In the genomic region with DNA sequence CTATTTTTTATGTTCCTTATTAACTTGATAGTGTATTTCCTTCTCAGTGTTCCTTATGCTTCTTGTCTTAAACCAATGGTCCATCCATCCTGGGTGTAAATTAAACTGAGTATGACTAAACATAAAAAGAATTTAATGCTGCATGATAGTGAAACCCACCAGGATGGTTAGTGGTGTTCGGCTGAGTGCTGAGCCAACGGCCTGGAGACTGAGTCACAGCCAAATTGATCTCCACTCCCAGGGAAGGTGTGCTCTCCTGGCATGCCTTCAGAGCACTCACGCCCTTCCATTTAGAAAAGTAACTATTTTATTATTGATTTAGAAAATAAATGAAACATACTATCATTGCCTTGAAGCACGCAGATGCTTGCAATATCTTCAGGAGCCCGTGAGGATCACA, we compare ENCODE assay signal across 19 cellular contexts. TPM values are rescaled to one million over a fixed set of nuclear protein-coding genes. Genes with fewer than 3 reads are reported as not detected.
DNase-seq lines count a peak whose midpoint lies in the region; ATAC-seq, FAIRE-seq and TF ChIP-seq lines count a peak whose summit lies in the region.
"Had no signal": no experiment of that assay in that cellular context is flagged by ENCODE, and none has a peak within 500 bp of the region (broad histone marks: within the 10 kb centered on the region; RNA-seq: fewer than 3 reads in every experiment).

No MANE protein-coding gene starts in this region.

- WGBS in mammary epithelial cell (ENCODE audit: low coverage, missing lambda C conversion rate) = 49% methylated on average over 4 of the region's 5 CpGs
- WGBS in heart right ventricle, 2 donors = 82 to 91% methylated on average over 5 of the region's 5 CpGs

- BruUV-seq in mammary epithelial cell (replicated peaks; lab: Mats Ljungman, UMichigan) (no TSS peak), MCF 10A (replicated peaks; lab: Mats Ljungman, UMichigan) (no TSS peak)

- H3K4me1 ChIP-seq in mammary epithelial cell (ENCODE audit: insufficient read depth, low read length) (peaks cover 7% of the 10 kb centered on the region), keratinocyte (ENCODE audit: control insufficient read depth, extremely low read depth, insufficient read depth, low read length) (peaks cover 16% of the 10 kb centered on the region), heart right ventricle (peaks cover 0 to 25% (median 12%) of the 10 kb centered on the region in 9 donors)

- DNase-seq in mammary epithelial cell (no peak), MCF 10A (ENCODE audit: unreplicated experiment) (no peak), RCC 7860 (ENCODE audit: low spot score) (peak; percentile 73), keratinocyte (ENCODE audit: low read depth, low spot score) (no peak), NCI-H1105 (lab: John Stamatoyannopoulos, UW) (no peak), foreskin melanocyte (no peak), DMS153 treated with DMSO at 0.1 percent for 48 hours (lab: John Stamatoyannopoulos, UW; ENCODE audit: unreplicated experiment) (no peak), heart right ventricle (no peak)
- DNase-seq: DMS 273 treated with DMSO at 0.1 percent for 48 hours, KG1, NCI-H1092, NCI-H2081, NCI-H748 treated with DMSO at 0.1 percent for 48 hours had no signal

- in situ Hi-C loops in mammary epithelial cell (cut with MboI; ENCODE audit: low sequenced_read_pairs in 2 of 2) = loop anchor here in 1 of 2 donors (5.0 to 25.0 kb wide), 2 partner anchors 36 to 396 kb away; no protein-coding TSS in a partner anchor

- no peaks in the 10 kb centered on the region for H3K36me3 Mint-ChIP-seq in MCF 10A (ENCODE audit: insufficient read depth, unreplicated experiment)

- peak overlapping the region; percentile 19 for H3K4me2 ChIP-seq in mammary epithelial cell (ENCODE audit: insufficient read depth, low read depth, low read length)
- H3K4me2 ChIP-seq in keratinocyte (ENCODE audit: control insufficient read depth, extremely low read depth, insufficient read depth, low read depth, low read length) = peak overlapping the region; percentile 49

- no peak overlapping the region for H3K27ac Mint-ChIP-seq in MCF 10A (ENCODE audit: low read depth, unreplicated experiment)
- H3K27ac Mint-ChIP-seq: B cell had no signal

- FAIRE-seq in RCC 7860 (lab: Jason Lieb, UNC) (peak; percentile 95), keratinocyte (lab: Jason Lieb, UNC) (no peak)
- FAIRE-seq: GM12891, GM18507, HepG2 had no signal

- CTCF ChIA-PET in mammary epithelial cell (lab: Charles Lee; ENCODE audit: low non-redundant PET) = no interaction called here
- CTCF ChIA-PET in MCF 10A (lab: Yijun Ruan, JAX) = interaction anchor here (1.3 to 3.4 kb wide), 7 partner anchors 9 to 393 kb away, joined by 4 to 93 read pairs (median 9); no protein-coding TSS in a partner anchor

- H3K36me3 ChIP-seq in mammary epithelial cell (ENCODE audit: insufficient read depth, low read length) = no peaks in the 10 kb centered on the region
- H3K36me3 ChIP-seq in keratinocyte (ENCODE audit: control insufficient read depth in 2 of 2, extremely low read depth in 1 of 2, insufficient read depth in 2 of 2, low read length in 2 of 2) = no peaks in the 10 kb centered on the region
- no peaks in the 10 kb centered on the region for H3K36me3 ChIP-seq in heart right ventricle

- no peaks in the 10 kb centered on the region for H3K9me1 ChIP-seq in keratinocyte (ENCODE audit: control insufficient read depth, extremely low read depth, insufficient read depth, low read length)

- peaks cover 2% of the 10 kb centered on the region for H3K9me3 ChIP-seq in mammary epithelial cell (replicated peaks; ENCODE audit: insufficient read depth, low read length)
- H3K9me3 ChIP-seq in keratinocyte (ENCODE audit: control insufficient read depth, low read depth, low read length) = no peaks in the 10 kb centered on the region
- H3K9me3 ChIP-seq in heart right ventricle = peaks cover 0 to 4% (median 0%) of the 10 kb centered on the region in 11 donors

- POLR2A ChIA-PET in MCF 10A (lab: Yijun Ruan, JAX) = no interaction called here

- intact Hi-C loops in mammary epithelial cell (cut with micrococcal nuclease) (loop anchor here (2.0 kb wide), 2 partner anchors 25 to 87 kb away; no protein-coding TSS in a partner anchor), MCF 10A (cut with micrococcal nuclease) (loop anchor here (2.0 kb wide), 1 partner anchor 393 kb away; no protein-coding TSS in a partner anchor), heart right ventricle (cut with DNase I) (loop anchor here (5.0 to 10.0 kb wide), 7 partner anchors 41 to 391 kb away; partner anchors contain the start of gene LOXL4 (in 1 of the 10))

- TF ChIP-seq CTCF in mammary epithelial cell (conservative IDR thresholded peaks at IDR 0.05 in 1 of 2, IDR thresholded peaks at IDR 0.05 in 1 of 2; ENCODE audit: extremely low read depth in 1 of 2, insufficient read depth in 1 of 2, low read depth in 1 of 2, low read length in 2 of 2) (no peak), MCF 10A (IDR thresholded peaks at IDR 0.05; ENCODE audit: unreplicated experiment) (no peak), keratinocyte (optimal IDR thresholded peaks at IDR 0.05 in 1 of 3, IDR thresholded peaks at IDR 0.05 in 1 of 3, conservative IDR thresholded peaks at IDR 0.05 in 1 of 3; ENCODE audit: extremely low read depth in 1 of 3, insufficient read depth in 2 of 3, low read length in 3 of 3) (no peak), heart right ventricle (IDR thresholded peaks at IDR 0.05) (no peak)

- no peaks in the 10 kb centered on the region for H3K4me1 Mint-ChIP-seq in MCF 10A (ENCODE audit: insufficient read depth, unreplicated experiment)

- peaks cover 24% of the 10 kb centered on the region for H3K27me3 Mint-ChIP-seq in MCF 10A (ENCODE audit: insufficient read depth, unreplicated experiment)

- H2AFZ ChIP-seq in mammary epithelial cell (ENCODE audit: low read depth, low read length) (no peak overlapping the region), keratinocyte (ENCODE audit: control insufficient read depth, low read length) (no peak overlapping the region)

- H3K9me3 Mint-ChIP-seq in MCF 10A (ENCODE audit: unreplicated experiment) = no peaks in the 10 kb centered on the region

- ATAC-seq in heart right ventricle = no peak

- H3K27me3 ChIP-seq in mammary epithelial cell (ENCODE audit: insufficient read depth, low read length) = no peaks in the 10 kb centered on the region
- H3K27me3 ChIP-seq in keratinocyte (ENCODE audit: control insufficient read depth, extremely low read depth, insufficient read depth, low read length) = peaks cover 2% of the 10 kb centered on the region
- peaks cover 0 to 23% (median 4%) of the 10 kb centered on the region in 7 donors for H3K27me3 ChIP-seq in heart right ventricle

- H3K4me3 ChIP-seq in mammary epithelial cell (replicated peaks in 1 of 3; ENCODE audit: insufficient read depth in 1 of 3, low read depth in 2 of 3, low read length in 3 of 3) = no peak overlapping the region
- no peak overlapping the region for H3K4me3 ChIP-seq in keratinocyte (ENCODE audit: control insufficient read depth in 2 of 3, extremely low read depth in 1 of 3, insufficient read depth in 2 of 3, low read depth in 1 of 3, low read length in 3 of 3)
- no peak overlapping the region for H3K4me3 ChIP-seq in heart right ventricle

- no peak overlapping the region for H3K9ac ChIP-seq in mammary epithelial cell (ENCODE audit: insufficient read depth, low read length)
- H3K9ac ChIP-seq in keratinocyte (ENCODE audit: control insufficient read depth, extremely low read depth, insufficient read depth, low read length) = no peak overlapping the region

- no peak overlapping the region for H3K4me3 Mint-ChIP-seq in MCF 10A (ENCODE audit: unreplicated experiment)
- H3K4me3 Mint-ChIP-seq: B cell had no signal

- dilution Hi-C loops in mammary epithelial cell (cut with HindIII; ENCODE audit: low sequenced_read_pairs) = loop anchor here (5.0 kb wide), 1 partner anchor 66 kb away; no protein-coding TSS in a partner anchor
- dilution Hi-C loops in keratinocyte (cut with MboI; ENCODE audit: extremely low pct_ligation_motif_present, low sequenced_read_pairs) = no loop called here

- H4K20me1 ChIP-seq in mammary epithelial cell (ENCODE audit: insufficient read depth, low read length) (no peaks in the 10 kb centered on the region), keratinocyte (ENCODE audit: control insufficient read depth, extremely low read depth, insufficient read depth, low read length) (no peaks in the 10 kb centered on the region)

- H3K79me2 ChIP-seq in mammary epithelial cell (ENCODE audit: insufficient read depth, low read length) (no peaks in the 10 kb centered on the region), keratinocyte (ENCODE audit: control insufficient read depth, insufficient read depth, low read length) (no peaks in the 10 kb centered on the region)

- H3K27ac ChIP-seq in mammary epithelial cell (ENCODE audit: insufficient read depth, low read depth, low read length) = no peak overlapping the region
- H3K27ac ChIP-seq in keratinocyte (ENCODE audit: control insufficient read depth, insufficient read depth, low read length) = no peak overlapping the region
- no peak overlapping the region for H3K27ac ChIP-seq in heart right ventricle
- H3K27ac ChIP-seq: 22Rv1 had no signal

RNA-seq across cellular contexts. Expression of gene LOXL4, which starts 39.9 kb away (rescaled TPM):
- 10 to 100 TPM in 1 of 2 donors, not detected in 1; 26.5 TPM for total RNA-seq in mammary epithelial cell
- polyA plus RNA-seq in mammary epithelial cell = not detected
- polyA minus RNA-seq in mammary epithelial cell = not detected
- not detected in 2 replicates for total RNA-seq in MCF 10A (2022)
- 0.01 to 0.03 TPM (median 0.01 TPM) in 3 replicates for polyA plus RNA-seq in keratinocyte
- not detected for polyA plus RNA-seq in keratinocyte (2011; ENCODE audit: low read depth)
- polyA plus RNA-seq in keratinocyte (2011; cell fraction: cytosol; rRNA removed) = 0.01 TPM in 1 of 2 replicates, not detected in the other
- 0.03 TPM in 1 of 2 replicates, not detected in the other for polyA plus RNA-seq in keratinocyte (2011; cell fraction: nucleus; rRNA removed)
- 0.11 TPM in 1 of 2 replicates, not detected in the other for polyA plus RNA-seq in keratinocyte (2012; ENCODE audit: low replicate concordance)
- 0.16 TPM in 1 of 3 replicates, not detected in the others for polyA minus RNA-seq in keratinocyte
- not detected for polyA minus RNA-seq in keratinocyte (2011; cell fraction: cytosol; rRNA and poly(A)+ RNA removed)
- polyA minus RNA-seq in keratinocyte (2011; cell fraction: nucleus; rRNA and poly(A)+ RNA removed) = not detected in 2 replicates
- total RNA-seq in heart right ventricle = 10 to 100 TPM in 1 of 10 donors, 1 to 10 TPM in 8, under 1 TPM in 1; 0.72 to 13.5 (median 1.9) TPM
- polyA plus RNA-seq in heart right ventricle = 1 to 10 TPM; 1.7 to 5.6 TPM
- total RNA-seq: B cell, OCI-LY7 had no signal
